ENCODE assay signal across 18 cellular contexts in the genomic region with DNA sequence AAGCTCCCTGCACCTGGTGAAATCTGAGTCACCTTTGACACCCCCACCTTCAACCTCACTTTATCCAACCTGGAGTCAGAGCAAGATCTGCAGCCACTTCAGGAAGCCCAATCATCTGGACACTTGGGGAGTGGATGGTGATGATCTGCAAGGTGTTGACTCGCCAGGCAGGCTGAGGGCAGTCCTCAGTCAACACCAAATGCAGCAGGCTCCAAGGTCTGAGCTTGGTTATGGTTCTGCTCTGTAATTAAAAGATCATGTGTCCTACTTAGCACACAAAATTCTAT.
A peak's percentile ranks its signal among the peaks of the same experiment; 100 is the strongest.
DNase-seq lines count a peak whose midpoint lies in the region; ATAC-seq and TF ChIP-seq lines count a peak whose summit lies in the region.
"Had no signal": no experiment of that assay in that cellular context is flagged by ENCODE, and none has a peak within 500 bp of the region (broad histone marks: within the 10 kb centered on the region; RNA-seq: fewer than 3 reads in every experiment).

No MANE protein-coding gene starts in this region.

- H4K20me1 ChIP-seq in BLaER1, result no peaks in the 10 kb centered on the region

- peaks cover 24% of the 10 kb centered on the region for H3K4me1 Mint-ChIP-seq in memory B cell
- H3K4me1 Mint-ChIP-seq: CD4-positive, CD25-positive, alpha-beta regulatory T cell had no signal

- peaks cover 12% of the 10 kb centered on the region for H3K9me3 Mint-ChIP-seq in memory B cell

- H3K4me2 ChIP-seq in BLaER1, result peak overlapping the region; percentile 68

- H3K36me3 ChIP-seq in BLaER1 (no peaks in the 10 kb centered on the region), tibial artery (no peaks in the 10 kb centered on the region)

- peak overlapping the region; percentile 86 for H3K27ac ChIP-seq in BLaER1
- no peak overlapping the region for H3K27ac ChIP-seq in tibial artery
- H3K27ac ChIP-seq: GM23248 had no signal

- H3K27me3 ChIP-seq in BLaER1 (no peaks in the 10 kb centered on the region), tibial artery (peaks cover 0 to 3% of the 10 kb centered on the region in 2 donors)

- H3K4me3 Mint-ChIP-seq in memory B cell, result no peak overlapping the region
- H3K4me3 Mint-ChIP-seq: CD4-positive, CD25-positive, alpha-beta regulatory T cell had no signal

- peak overlapping the region; percentile 74 for H3K27ac Mint-ChIP-seq in memory B cell
- H3K27ac Mint-ChIP-seq: CD4-positive, CD25-positive, alpha-beta regulatory T cell had no signal

- no peak for TF ChIP-seq CTCF in tibial artery (IDR thresholded peaks at IDR 0.05)

- no peaks in the 10 kb centered on the region for H3K36me3 Mint-ChIP-seq in memory B cell
- H3K36me3 Mint-ChIP-seq: CD4-positive, CD25-positive, alpha-beta regulatory T cell had no signal

- no peaks in the 10 kb centered on the region for H3K27me3 Mint-ChIP-seq in memory B cell
- H3K27me3 Mint-ChIP-seq: CD4-positive, CD25-positive, alpha-beta regulatory T cell had no signal

- H3K9ac ChIP-seq in BLaER1, result peak overlapping the region; percentile 39; the same call in 1 of the 2 replicates
- H3K9ac ChIP-seq: GM23248 had no signal

- H3K4me3 ChIP-seq in BLaER1, result peak overlapping the region; percentile 28; the same call in 1 of the 2 replicates
- no peak overlapping the region for H3K4me3 ChIP-seq in tibial artery
- H3K4me3 ChIP-seq: GM23248 had no signal

- intact Hi-C loops in tibial artery (cut with DNase I; ENCODE audit: low total_unique reads), result no loop called here

- peak; percentile 43 for ATAC-seq in memory B cell (ENCODE audit: low read depth)
- no peak for ATAC-seq in GM18858 (IDR thresholded peaks at IDR 0.05; ENCODE audit: unreplicated experiment)

- peaks cover 52% of the 10 kb centered on the region for H3K9me3 ChIP-seq in BLaER1
- H3K9me3 ChIP-seq in tibial artery, result no peaks in the 10 kb centered on the region

- DNase-seq in COR-L47 (lab: John Stamatoyannopoulos, UW), result peak; percentile 45
- peak; percentile 40 for DNase-seq in NCI-H69 (lab: John Stamatoyannopoulos, UW)
- no peak for DNase-seq in memory B cell (ENCODE audit: low spot score in 2 of 2)
- DNase-seq in tibial artery, result no peak
- DNase-seq in NCI-H2029 treated with DMSO at 0.1 percent for 48 hours (lab: John Stamatoyannopoulos, UW), result no peak
- DNase-seq: ACHN; AML-193; Calu3; CD4-positive, CD25-positive, alpha-beta regulatory T cell; DMS53; GDM1; GM23248; MV-4-11; NCI-H2029; NCI-H524 treated with DMSO at 0.1 percent for 48 hours; SW 1271 had no signal

- H3K4me1 ChIP-seq in BLaER1 (peaks cover 40% of the 10 kb centered on the region), tibial artery (no peaks in the 10 kb centered on the region)

Comparison
In these comparisons a context has a peak if more than half of its experiments do, and no peak if none do; other contexts are left out.
1. DNase-seq: peak in COR-L47 (single experiment) and NCI-H69 (single experiment); none in memory B cell (0 of 2), tibial artery (0 of 2) and NCI-H2029 treated with DMSO at 0.1 percent for 48 hours (single experiment).